Comparison of ENCODE assay signal across 13 cellular contexts in the genomic region with DNA sequence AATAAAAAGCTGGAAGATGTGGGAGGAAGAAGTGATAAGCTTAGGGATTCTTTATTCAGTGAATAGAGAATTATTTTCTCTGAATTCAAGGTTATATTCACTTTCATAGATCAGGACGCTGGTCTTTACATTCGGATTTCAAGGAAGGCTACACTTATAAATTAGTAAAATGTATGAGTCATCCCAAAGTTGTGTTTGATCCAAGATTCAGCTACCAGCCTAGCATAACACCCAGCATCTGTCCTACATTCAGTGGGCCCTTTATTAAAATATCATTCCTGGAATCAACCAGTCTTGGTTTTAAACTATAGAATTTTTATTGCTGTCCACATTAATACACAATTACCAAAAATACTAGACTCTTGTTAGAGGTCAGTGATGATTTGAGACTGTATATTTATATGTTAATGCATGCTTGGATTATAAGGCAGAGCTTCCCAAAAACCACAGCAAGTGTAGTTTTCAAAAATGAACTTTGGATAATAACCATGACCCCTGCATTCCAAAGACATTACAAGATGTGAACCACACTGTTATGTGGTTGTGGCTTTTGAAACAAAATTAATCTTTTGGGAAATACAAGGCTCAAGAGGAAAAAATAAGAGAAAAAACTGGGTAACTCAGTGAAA.
DNase-seq lines count a peak whose midpoint lies in the region; ATAC-seq, FAIRE-seq and TF ChIP-seq lines count a peak whose summit lies in the region.
"Had no signal": no experiment of that assay in that cellular context is flagged by ENCODE, and none has a peak within 500 bp of the region (broad histone marks: within the 10 kb centered on the region; RNA-seq: fewer than 3 reads in every experiment).

No MANE protein-coding gene starts in this region.

- H3K27me3 ChIP-seq in adipocyte (replicated peaks; ENCODE audit: control insufficient read depth, insufficient read depth, low read length), result peaks cover 36% of the 10 kb centered on the region
- H3K27me3 ChIP-seq in tibial artery, result no peaks in the 10 kb centered on the region

- H3K4me3 ChIP-seq in adipocyte (ENCODE audit: low read length) (no peak overlapping the region), tibial artery (no peak overlapping the region)

- no peaks in the 10 kb centered on the region for H3K9me3 ChIP-seq in adipocyte (ENCODE audit: control insufficient read depth, low read length)
- H3K9me3 ChIP-seq in tibial artery, result no peaks in the 10 kb centered on the region

- H3K27ac ChIP-seq in tibial artery, result peak overlapping the region; percentile 76 to 82
- H3K27ac ChIP-seq: WERI-Rb-1 had no signal

- no peak for FAIRE-seq in D721Med (lab: Jason Lieb, UNC)
- FAIRE-seq: bronchial epithelial cell, islet of Langerhans had no signal

- DNase-seq in H4 (ENCODE audit: low spot score) (peak; percentile 48), adipocyte (ENCODE audit: low read depth) (peak; percentile 62), foreskin melanocyte (peak; percentile 78), tibial artery (no peak), D721Med (ENCODE audit: insufficient read length, low spot score) (no peak), NAMALWA (ENCODE audit: low spot score) (no peak)
- DNase-seq: DMS79; stimulated activated CD4-positive, alpha-beta T cell treated with anti-CD3 and anti-CD28 coated beads, Interleukin-4, amount 100 ng/mL, for 1 hour; stimulated activated naive CD8-positive, alpha-beta T cell treated with anti-CD3 and anti-CD28 coated beads, Interleukin-15, Interleukin-2, amounts not matched to agents 100 U/mL and 50 U/mL, for 24 hours; WERI-Rb-1 had no signal

- H3K4me1 ChIP-seq in adipocyte (ENCODE audit: control insufficient read depth, insufficient read depth, low read length) (peaks cover 31% of the 10 kb centered on the region), tibial artery (peaks cover 0 to 63% (median 42%) of the 10 kb centered on the region in 4 donors)

- TF ChIP-seq CTCF in tibial artery (IDR thresholded peaks at IDR 0.05) (no peak), D721Med (IDR thresholded peaks at IDR 0.05; ENCODE audit: insufficient read depth, missing control alignments) (no peak)

- no peak for ATAC-seq in GM18868 (IDR thresholded peaks at IDR 0.05; ENCODE audit: unreplicated experiment)
- ATAC-seq: stimulated activated naive CD8-positive, alpha-beta T cell treated with anti-CD3 and anti-CD28 coated beads, Interleukin-15, Interleukin-2, amounts not matched to agents 100 U/mL and 50 U/mL, for 24 hours had no signal

- intact Hi-C loops in tibial artery (cut with DNase I; ENCODE audit: low total_unique reads), result no loop called here

- no peak overlapping the region for H3K9ac ChIP-seq in adipocyte (ENCODE audit: low read length)

- no peaks in the 10 kb centered on the region for H3K36me3 ChIP-seq in adipocyte (ENCODE audit: control insufficient read depth, insufficient read depth, low read length, severe bottlenecking)
- H3K36me3 ChIP-seq in tibial artery, result no peaks in the 10 kb centered on the region
- H3K36me3 ChIP-seq: WERI-Rb-1 had no signal

Comparison
In these comparisons a context has a peak if more than half of its experiments do, and no peak if none do; other contexts are left out.
1. DNase-seq: peak in H4 (single experiment), adipocyte (single experiment) and foreskin melanocyte (single experiment); none in tibial artery (0 of 2), D721Med (single experiment) and NAMALWA (single experiment).